In the genomic region with DNA sequence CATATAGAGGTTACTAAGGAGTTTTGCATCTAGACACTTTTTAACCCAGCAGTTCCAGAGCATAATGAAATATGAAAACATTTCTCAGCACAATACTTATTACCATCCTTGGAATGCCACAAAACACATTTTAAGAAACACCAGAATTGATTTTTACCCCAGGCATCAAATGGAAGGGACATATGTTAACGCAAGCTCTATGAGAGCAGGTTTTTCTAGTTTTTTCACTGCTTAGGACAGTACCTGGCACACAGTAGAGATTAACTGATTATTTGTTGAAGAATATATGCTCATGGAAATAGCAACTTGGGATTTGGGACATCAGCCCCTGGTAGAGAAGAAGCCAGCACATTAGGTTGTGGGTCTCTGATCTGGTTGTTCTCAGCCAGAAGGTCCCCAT, we compare ENCODE assay signal across 17 cellular contexts.
A peak's percentile ranks its signal among the peaks of the same experiment; 100 is the strongest.
DNase-seq lines count a peak whose midpoint lies in the region; TF ChIP-seq lines count a peak whose summit lies in the region.
"Had no signal": no experiment of that assay in that cellular context is flagged by ENCODE, and none has a peak within 500 bp of the region (broad histone marks: within the 10 kb centered on the region; RNA-seq: fewer than 3 reads in every experiment).

No MANE protein-coding gene starts in this region.

- H3K4me3 Mint-ChIP-seq in osteocyte (ENCODE audit: unreplicated experiment), result no peak overlapping the region
- H3K4me3 Mint-ChIP-seq: CD4-positive, alpha-beta T cell had no signal

- H3K27ac Mint-ChIP-seq in osteocyte (ENCODE audit: unreplicated experiment), result peak overlapping the region; percentile 50
- H3K27ac Mint-ChIP-seq: CD4-positive, alpha-beta T cell had no signal

- no peaks in the 10 kb centered on the region for H3K36me3 ChIP-seq in Loucy (ENCODE audit: insufficient read depth, low read length)
- H3K36me3 ChIP-seq in breast epithelium, result no peaks in the 10 kb centered on the region
- H3K36me3 ChIP-seq: colonic mucosa, left ventricle myocardium inferior, ovary had no signal

- peaks cover 40% of the 10 kb centered on the region for H3K4me1 ChIP-seq in Loucy (ENCODE audit: insufficient read depth, low read length, poor library complexity, severe bottlenecking)
- H3K4me1 ChIP-seq in breast epithelium, result peaks cover 0 to 16% of the 10 kb centered on the region in 2 donors
- H3K4me1 ChIP-seq: colonic mucosa had no signal

- peaks cover 38% of the 10 kb centered on the region for H3K4me1 Mint-ChIP-seq in osteocyte (ENCODE audit: unreplicated experiment)

- H3K9me3 ChIP-seq in Loucy (ENCODE audit: insufficient read depth, low read depth, low read length) (no peaks in the 10 kb centered on the region), breast epithelium (no peaks in the 10 kb centered on the region)
- H3K9me3 ChIP-seq: colonic mucosa, ovary had no signal

- no peak overlapping the region for H3K9ac ChIP-seq in Loucy (ENCODE audit: low read depth, low read length, poor library complexity, severe bottlenecking)

- peaks cover 1% of the 10 kb centered on the region for H3K36me3 Mint-ChIP-seq in osteocyte (ENCODE audit: unreplicated experiment)

- no peak for TF ChIP-seq POLR2A in breast epithelium (IDR thresholded peaks at IDR 0.05)

- peak overlapping the region; percentile 94 for H3K27ac ChIP-seq in 22Rv1
- peak overlapping the region; percentile 76 to 79 for H3K27ac ChIP-seq in breast epithelium
- H3K27ac ChIP-seq: ovary had no signal

- H3K27me3 Mint-ChIP-seq in osteocyte (ENCODE audit: unreplicated experiment), result no peaks in the 10 kb centered on the region
- H3K27me3 Mint-ChIP-seq: CD4-positive, alpha-beta T cell had no signal

- H3K79me2 ChIP-seq in Loucy (ENCODE audit: insufficient read depth, low read length), result no peaks in the 10 kb centered on the region

- no peaks in the 10 kb centered on the region for H3K9me3 Mint-ChIP-seq in osteocyte (ENCODE audit: unreplicated experiment)
- H3K9me3 Mint-ChIP-seq: CD4-positive, alpha-beta T cell had no signal

- H3F3A ChIP-seq in Loucy (ENCODE audit: low read depth), result 0 out of 2 replicates have a peak, but pooled peaks cover 7% of the 10 kb centered on the region

- no peaks in the 10 kb centered on the region for H4K20me1 ChIP-seq in Loucy (ENCODE audit: insufficient read depth, low read length, poor library complexity, severe bottlenecking)

- H3K4me3 ChIP-seq in Loucy (ENCODE audit: low read length, poor library complexity, severe bottlenecking), result no peak overlapping the region
- H3K4me3 ChIP-seq in breast epithelium, result no peak overlapping the region
- H3K4me3 ChIP-seq: colonic mucosa, left ventricle myocardium inferior, ovary had no signal

- intact Hi-C loops in breast epithelium (cut with DNase I; ENCODE audit: low total_unique reads), result no loop called here

- TF ChIP-seq CTCF in 22Rv1 (IDR thresholded peaks at IDR 0.05), result no peak
- TF ChIP-seq CTCF in Loucy (conservative IDR thresholded peaks at IDR 0.05; ENCODE audit: low read length), result no peak
- TF ChIP-seq CTCF in breast epithelium (IDR thresholded peaks at IDR 0.05), result no peak
- no peak for TF ChIP-seq CTCF in osteocyte (IDR thresholded peaks at IDR 0.05)

- H3K9me2 ChIP-seq in Loucy (replicated peaks; ENCODE audit: low read depth, low read length), result no peaks in the 10 kb centered on the region

- H2AFZ ChIP-seq in Loucy (ENCODE audit: low read length), result peak overlapping the region; percentile 68

- H3K4me2 ChIP-seq in Loucy (ENCODE audit: low read depth, low read length, poor library complexity, severe bottlenecking), result no peak overlapping the region

- no peak for DNase-seq in breast epithelium (ENCODE audit: low spot score in 2 of 2)
- no peak for DNase-seq in osteocyte (ENCODE audit: extremely low spot score, unreplicated experiment)
- no peak for DNase-seq in NCI-H146 (lab: John Stamatoyannopoulos, UW)
- no peak for DNase-seq in Kasumi-1 (lab: John Stamatoyannopoulos, UW)
- DNase-seq in NCI-H2081 treated with DMSO at 0.1 percent for 48 hours (lab: John Stamatoyannopoulos, UW), result no peak
- DNase-seq in NCI-H345 treated with DMSO at 0.1 percent for 48 hours (lab: John Stamatoyannopoulos, UW; ENCODE audit: unreplicated experiment), result no peak
- DNase-seq: activated gamma-delta T cell treated with Interleukin-2 at 50 U/mL for 16 hours; aorta; CD4-positive, alpha-beta T cell; colonic mucosa; left ventricle myocardium inferior; NCI-H1694; ovary; SHP77; stimulated activated CD4-positive, alpha-beta T cell treated with anti-CD3 and anti-CD28 coated beads, Interleukin-4, amount 100 ng/mL, for 1 hour had no signal

- no peaks in the 10 kb centered on the region for H3K27me3 ChIP-seq in Loucy (ENCODE audit: insufficient read depth, low read length, poor library complexity, severe bottlenecking)
- H3K27me3 ChIP-seq in breast epithelium, result no peaks in the 10 kb centered on the region
- H3K27me3 ChIP-seq: colonic mucosa, ovary had no signal
